ENCODE assay signal across 17 cellular contexts in the genomic region with DNA sequence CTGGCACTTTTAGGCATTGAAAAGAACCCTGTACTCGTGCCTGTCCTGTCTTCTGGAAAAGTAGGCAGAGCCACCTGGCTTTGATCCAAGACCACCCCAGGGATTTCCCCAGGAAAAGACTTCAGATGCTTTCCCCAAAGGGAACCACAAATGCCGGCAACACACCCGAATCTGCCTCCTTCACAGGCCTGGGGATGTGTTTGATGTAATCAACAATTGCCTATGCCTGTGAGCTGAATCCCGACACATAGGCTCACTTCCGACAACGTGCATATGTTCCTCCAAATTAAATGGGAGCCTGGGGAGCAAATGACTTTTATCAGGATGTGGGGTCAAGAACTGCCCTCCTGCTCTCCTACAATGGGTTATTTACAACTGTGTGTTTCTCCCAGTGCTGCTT.
DNase-seq lines count a peak whose midpoint lies in the region; ATAC-seq and TF ChIP-seq lines count a peak whose summit lies in the region.
"Had no signal": no experiment of that assay in that cellular context is flagged by ENCODE, and none has a peak within 500 bp of the region (broad histone marks: within the 10 kb centered on the region; RNA-seq: fewer than 3 reads in every experiment).

No MANE protein-coding gene starts in this region.

- H3K27ac Mint-ChIP-seq in chondrocyte (ENCODE audit: unreplicated experiment) (peak overlapping the region; percentile 18), neural progenitor cell (peak overlapping the region; percentile 16)
- no peak overlapping the region for H3K27ac Mint-ChIP-seq in CD4-positive, alpha-beta T cell
- H3K27ac Mint-ChIP-seq: GM23338, T-cell had no signal

- H3K36me3 Mint-ChIP-seq in chondrocyte (ENCODE audit: low read depth) (no peaks in the 10 kb centered on the region), neural progenitor cell (no peaks in the 10 kb centered on the region)
- H3K36me3 Mint-ChIP-seq in CD4-positive, alpha-beta T cell (ENCODE audit: low read depth), result no peaks in the 10 kb centered on the region
- H3K36me3 Mint-ChIP-seq: T-cell had no signal

- TF ChIP-seq CTCF in chondrocyte (IDR thresholded peaks at IDR 0.05) (no peak), neural progenitor cell (IDR thresholded peaks at IDR 0.05) (no peak), mucosa of descending colon (IDR thresholded peaks at IDR 0.05) (no peak)
- TF ChIP-seq CTCF in CD4-positive, alpha-beta T cell (IDR thresholded peaks at IDR 0.05), result no peak

- H3K4me1 ChIP-seq in BLaER1, result peaks cover 62% of the 10 kb centered on the region
- H3K4me1 ChIP-seq in neural progenitor cell, result peaks cover 30% of the 10 kb centered on the region
- H3K4me1 ChIP-seq in mucosa of descending colon (ENCODE audit: low read depth), result no peaks in the 10 kb centered on the region

- H2AFZ ChIP-seq in neural progenitor cell (replicated peaks), result no peak overlapping the region
- H2AFZ ChIP-seq: GM23338 had no signal

- H3F3A ChIP-seq in neural progenitor cell (ENCODE audit: low read depth), result peaks cover 13% of the 10 kb centered on the region

- no peaks in the 10 kb centered on the region for H3K79me2 ChIP-seq in neural progenitor cell (ENCODE audit: low read depth)

- ATAC-seq in mucosa of descending colon, result no peak
- no peak for ATAC-seq in CD4-positive, alpha-beta T cell (ENCODE audit: poor library complexity)
- ATAC-seq: GM23338, HCT116, K562, T-cell had no signal

- H3K4me3 ChIP-seq in BLaER1 (no peak overlapping the region), neural progenitor cell (no peak overlapping the region), mucosa of descending colon (no peak overlapping the region)
- H3K4me3 ChIP-seq: GM23338, K562 had no signal

- peaks cover 2% of the 10 kb centered on the region for H3K27me3 Mint-ChIP-seq in chondrocyte (ENCODE audit: low read depth)
- peaks cover 8% of the 10 kb centered on the region for H3K27me3 Mint-ChIP-seq in neural progenitor cell (ENCODE audit: insufficient read depth, low read depth)
- no peaks in the 10 kb centered on the region for H3K27me3 Mint-ChIP-seq in CD4-positive, alpha-beta T cell

- H3K9ac ChIP-seq in BLaER1 (no peak overlapping the region), neural progenitor cell (no peak overlapping the region)

- H3K4me3 Mint-ChIP-seq in chondrocyte (ENCODE audit: unreplicated experiment), result no peak overlapping the region
- H3K4me3 Mint-ChIP-seq in neural progenitor cell, result no peak overlapping the region
- no peak overlapping the region for H3K4me3 Mint-ChIP-seq in CD4-positive, alpha-beta T cell
- H3K4me3 Mint-ChIP-seq: GM23338, T-cell had no signal

- DNase-seq in RPMI7951 (ENCODE audit: low read depth) (peak; percentile 93), chondrocyte (ENCODE audit: low spot score) (no peak), neural progenitor cell (ENCODE audit: low spot score) (no peak), mucosa of descending colon (no peak), RPMI8226 (no peak)
- DNase-seq in CD4-positive, alpha-beta T cell, result no peak
- DNase-seq: DND-41, GF-D8, NCI-H1436, NCI-H2029 treated with DMSO at 0.1 percent for 48 hours, NCI-H2171 treated with DMSO at 0.1 percent for 48 hours, NCI-H510A, T-cell had no signal

- H3K27me3 ChIP-seq in BLaER1 (no peaks in the 10 kb centered on the region), neural progenitor cell (no peaks in the 10 kb centered on the region)
- no peaks in the 10 kb centered on the region for H3K27me3 ChIP-seq in CD4-positive, alpha-beta T cell (ENCODE audit: control insufficient read depth, insufficient read depth, low read length)

- CTCF ChIA-PET in CD4-positive, alpha-beta T cell (lab: Charles Lee), result no interaction called here

- no peaks in the 10 kb centered on the region for H4K20me1 ChIP-seq in BLaER1
- no peaks in the 10 kb centered on the region for H4K20me1 ChIP-seq in neural progenitor cell (ENCODE audit: low read depth)

- H3K4me1 Mint-ChIP-seq in chondrocyte (ENCODE audit: low read depth) (peaks cover 24% of the 10 kb centered on the region), neural progenitor cell (peaks cover 66% of the 10 kb centered on the region)
- H3K4me1 Mint-ChIP-seq in CD4-positive, alpha-beta T cell (ENCODE audit: low read depth), result no peaks in the 10 kb centered on the region
- H3K4me1 Mint-ChIP-seq: T-cell had no signal

- POLR2A ChIA-PET in CD4-positive, alpha-beta T cell (lab: Charles Lee), result no interaction called here

- H3K4me2 ChIP-seq in BLaER1, result peak overlapping the region; percentile 57
- H3K4me2 ChIP-seq in neural progenitor cell, result no peak overlapping the region
- H3K4me2 ChIP-seq: GM23338 had no signal

- H3K27ac ChIP-seq in BLaER1 (no peak overlapping the region), neural progenitor cell (no peak overlapping the region)
- no peak overlapping the region for H3K27ac ChIP-seq in CD4-positive, alpha-beta T cell (ENCODE audit: low read depth, low read length)

- H3K9me3 ChIP-seq in BLaER1, result no peaks in the 10 kb centered on the region
- no peaks in the 10 kb centered on the region for H3K9me3 ChIP-seq in neural progenitor cell (ENCODE audit: low read depth)
- H3K9me3 ChIP-seq in mucosa of descending colon, result no peaks in the 10 kb centered on the region
- H3K9me3 ChIP-seq in CD4-positive, alpha-beta T cell (ENCODE audit: control insufficient read depth, low read length), result no peaks in the 10 kb centered on the region

- H3K36me3 ChIP-seq in BLaER1 (no peaks in the 10 kb centered on the region), neural progenitor cell (no peaks in the 10 kb centered on the region), mucosa of descending colon (ENCODE audit: low read depth) (no peaks in the 10 kb centered on the region)

- intact Hi-C loops in mucosa of descending colon (cut with DNase I, micrococcal nuclease), result no loop called here
- intact Hi-C loops in CD4-positive, alpha-beta T cell (cut with DNase I, micrococcal nuclease), result no loop called here

- no peaks in the 10 kb centered on the region for H3K9me3 Mint-ChIP-seq in chondrocyte (ENCODE audit: low read depth)
- no peaks in the 10 kb centered on the region for H3K9me3 Mint-ChIP-seq in neural progenitor cell
- H3K9me3 Mint-ChIP-seq in CD4-positive, alpha-beta T cell, result peaks cover 2% of the 10 kb centered on the region
- H3K9me3 Mint-ChIP-seq: GM23338 had no signal
